Comparison of ENCODE assay signal across 23 cellular contexts in the genomic region with DNA sequence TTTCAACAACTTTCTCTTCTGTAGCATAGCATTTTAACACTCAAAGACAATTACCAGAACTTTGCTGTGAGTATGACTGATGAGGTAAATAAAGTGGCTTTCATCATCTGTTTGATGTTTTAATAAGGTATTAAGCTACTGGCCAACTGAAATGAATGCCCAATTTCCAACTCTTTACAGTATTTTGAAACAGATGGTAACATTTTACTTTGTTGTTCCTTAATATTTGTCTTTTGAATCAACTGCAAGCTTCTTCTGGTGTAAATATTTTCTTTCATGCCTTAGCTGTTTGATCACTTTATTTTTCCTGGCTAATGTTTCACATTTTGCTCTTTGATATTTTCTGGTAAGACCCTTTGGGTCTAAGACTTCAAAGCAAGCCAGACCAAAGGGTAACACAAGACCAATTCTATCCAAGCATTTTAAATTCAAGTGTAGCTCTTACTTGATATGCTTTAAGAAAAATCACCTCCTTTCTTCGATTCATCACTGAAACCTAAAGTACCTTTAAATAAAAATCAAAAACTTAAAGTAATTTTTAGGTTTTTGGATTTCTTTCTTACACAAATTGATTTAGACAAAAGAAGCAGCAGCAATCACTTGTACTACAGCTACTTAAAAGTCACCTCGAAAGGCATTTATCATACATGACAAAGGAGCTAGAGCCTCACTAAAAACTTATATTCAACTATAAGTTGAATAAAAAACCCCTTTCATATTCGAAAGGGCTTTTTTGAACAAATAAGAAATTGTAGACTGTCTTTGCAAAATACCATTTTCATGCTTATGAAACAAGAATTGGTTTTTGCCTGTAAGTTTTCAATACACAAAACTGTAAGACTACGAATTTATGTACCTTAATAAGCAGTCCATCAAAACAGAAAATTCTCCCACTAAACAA. TPM values are rescaled to one million over a fixed set of nuclear protein-coding genes. Genes with fewer than 3 reads are reported as not detected.
A peak's percentile ranks its signal among the peaks of the same experiment; 100 is the strongest.
DNase-seq lines count a peak whose midpoint lies in the region; FAIRE-seq and TF ChIP-seq lines count a peak whose summit lies in the region.
"Had no signal": no experiment of that assay in that cellular context is flagged by ENCODE, and none has a peak within 500 bp of the region (broad histone marks: within the 10 kb centered on the region; RNA-seq: fewer than 3 reads in every experiment).

No MANE protein-coding gene starts in this region.

- DNase-seq in AG08395 (ENCODE audit: low spot score) (peak; percentile 10), HFFc6 (no peak), brain pericyte (ENCODE audit: low read depth, low spot score) (peak; percentile 55), kidney (no peak), GDM1 (lab: John Stamatoyannopoulos, UW) (no peak), mucosa of gallbladder (ENCODE audit: low spot score) (no peak), adrenal gland (no peak)
- DNase-seq in activated CD4-positive, alpha-beta T cell treated with anti-CD3 and anti-CD28 coated beads for 4 hours, result no peak
- DNase-seq: CD4-positive, CD25-positive, alpha-beta regulatory T cell; GF-D8; left ventricle myocardium inferior; NCI-H146; NCI-H2171; NCI-H526 treated with DMSO at 0.1 percent for 48 hours; posterior cingulate gyrus had no signal

- H3K27ac ChIP-seq in kidney (ENCODE audit: low read depth in 2 of 2, low read length in 2 of 2) (no peak overlapping the region), adrenal gland (no peak overlapping the region)
- H3K27ac ChIP-seq: left ventricle myocardium inferior, SJSA1, VCaP had no signal

- 89 to 93% (median 91%) methylated on average over 4 of the region's 4 CpGs for WGBS in adrenal gland, 4 donors

- no peaks in the 10 kb centered on the region for H3K27me3 Mint-ChIP-seq in HFFc6 (ENCODE audit: insufficient read depth)
- H3K27me3 Mint-ChIP-seq: activated naive CD8-positive, alpha-beta T cell; activated T-helper 17 cell treated with anti-CD3 and anti-CD28 coated beads, Interleukin-2, amount 50 U/mL, for 72 hours; CD4-positive, CD25-positive, alpha-beta regulatory T cell had no signal

- no peak overlapping the region for H3K9ac ChIP-seq in kidney (ENCODE audit: low read length in 2 of 2)

- intact Hi-C loops in kidney (cut with DNase I), result no loop called here
- intact Hi-C loops in adrenal gland (cut with DNase I), result no loop called here

- H3K4me1 Mint-ChIP-seq in HFFc6 (ENCODE audit: low read depth), result peaks cover 20% of the 10 kb centered on the region
- H3K4me1 Mint-ChIP-seq: activated T-helper 17 cell treated with anti-CD3 and anti-CD28 coated beads, Interleukin-2, amount 50 U/mL, for 72 hours; brain; neural crest cell had no signal

- H3K27me3 ChIP-seq in adrenal gland, result no peaks in the 10 kb centered on the region
- H3K27me3 ChIP-seq: SJSA1 had no signal

- peak; percentile 3 for FAIRE-seq in kidney (lab: Jason Lieb, UNC)
- FAIRE-seq: K562 had no signal

- H3K4me1 ChIP-seq in kidney (ENCODE audit: control insufficient read depth in 1 of 2, insufficient read depth in 1 of 2, low read depth in 1 of 2, low read length in 2 of 2), result no peaks in the 10 kb centered on the region
- peaks cover 0 to 7% of the 10 kb centered on the region in 2 donors for H3K4me1 ChIP-seq in adrenal gland (replicated peaks in 1 of 2)
- H3K4me1 ChIP-seq: left ventricle myocardium inferior, SJSA1 had no signal

- no peak overlapping the region for H3K4me3 Mint-ChIP-seq in HFFc6
- H3K4me3 Mint-ChIP-seq: activated naive CD8-positive, alpha-beta T cell; activated T-helper 17 cell treated with anti-CD3 and anti-CD28 coated beads, Interleukin-2, amount 50 U/mL, for 72 hours; brain; CD4-positive, CD25-positive, alpha-beta regulatory T cell; neural crest cell; T-helper 2 cell treated with Interferon-gamma antibody and Interleukin-4, amounts not matched to agents 5 μg/mL and 100 μg/mL, for 36 hours had no signal

- H3K27ac Mint-ChIP-seq in HFFc6, result peak overlapping the region; percentile 60
- H3K27ac Mint-ChIP-seq: activated naive CD8-positive, alpha-beta T cell; activated T-helper 17 cell treated with anti-CD3 and anti-CD28 coated beads, Interleukin-2, amount 50 U/mL, for 72 hours; brain; T-helper 2 cell treated with Interferon-gamma antibody and Interleukin-4, amounts not matched to agents 5 μg/mL and 100 μg/mL, for 36 hours had no signal

- H3K36me3 Mint-ChIP-seq in HFFc6 (ENCODE audit: low read depth), result no peaks in the 10 kb centered on the region
- H3K36me3 Mint-ChIP-seq: activated naive CD8-positive, alpha-beta T cell had no signal

- TF ChIP-seq CTCF in HFFc6 (IDR thresholded peaks at IDR 0.05) (no peak), kidney (IDR thresholded peaks at IDR 0.05; ENCODE audit: borderline replicate concordance, extremely low read depth, insufficient read depth) (no peak), adrenal gland (IDR thresholded peaks at IDR 0.05) (no peak)

- no peak for TF ChIP-seq POLR2A in adrenal gland (IDR thresholded peaks at IDR 0.05)

- H3K4me3 ChIP-seq in kidney (ENCODE audit: low read length in 2 of 2) (no peak overlapping the region), adrenal gland (no peak overlapping the region)
- H3K4me3 ChIP-seq: K562, left ventricle myocardium inferior, SJSA1 had no signal

- H3K9me3 Mint-ChIP-seq in HFFc6, result no peaks in the 10 kb centered on the region
- H3K9me3 Mint-ChIP-seq: activated T-helper 17 cell treated with anti-CD3 and anti-CD28 coated beads, Interleukin-2, amount 50 U/mL, for 72 hours; brain; CD4-positive, CD25-positive, alpha-beta regulatory T cell; neural crest cell; T-helper 2 cell treated with Interferon-gamma antibody and Interleukin-4, amounts not matched to agents 5 μg/mL and 100 μg/mL, for 36 hours had no signal

- H3K36me3 ChIP-seq in kidney (ENCODE audit: control insufficient read depth in 1 of 2, insufficient read depth in 2 of 2, low read length in 2 of 2) (peaks cover 5 to 8% of the 10 kb centered on the region in 2 donors), adrenal gland (replicated peaks in 1 of 2) (no peaks in the 10 kb centered on the region)

- H3K9me3 ChIP-seq in kidney (ENCODE audit: control insufficient read depth in 1 of 2, low read length in 2 of 2) (no peaks in the 10 kb centered on the region), adrenal gland (replicated peaks in 1 of 3) (no peaks in the 10 kb centered on the region)
- H3K9me3 ChIP-seq: left ventricle myocardium inferior, SJSA1 had no signal

RNA-seq across cellular contexts. Expression of gene TBCK, which starts 57.6 kb away (rescaled TPM):
- total RNA-seq in HFFc6 (2021; fragmentation: NEBNext Ultra II Directional; extraction: Animal tissue kit (Norgen Biotek cat#: 25700)), result 10 to 100 TPM; 21.4 to 37.0 (median 27.1) TPM
- total RNA-seq in kidney (50.0 TPM), mucosa of gallbladder (70.6 TPM), adrenal gland (10 to 100 TPM; 22.9 to 67.3 (median 43.5) TPM)
- polyA plus RNA-seq in kidney (ENCODE audit: insufficient read depth, low read depth, low replicate concordance) (15.8 TPM), adrenal gland (10 to 100 TPM; 12.6 to 23.5 (median 16.6) TPM)

RNA-seq across cellular contexts. Expression of gene AIMP1, which starts 58.0 kb away (rescaled TPM):
- total RNA-seq in HFFc6 (2021; fragmentation: NEBNext Ultra II Directional; extraction: Animal tissue kit (Norgen Biotek cat#: 25700)), result 10 to 100 TPM; 64.7 to 74.9 (median 70.8) TPM
- total RNA-seq in kidney (47.1 TPM), mucosa of gallbladder (46.0 TPM), adrenal gland (10 to 100 TPM in 7 of 8 donors, 1 to 10 TPM in 1; 7.3 to 49.7 (median 31.5) TPM)
- polyA plus RNA-seq in kidney (ENCODE audit: insufficient read depth, low read depth, low replicate concordance) (43.3 TPM), adrenal gland (10 to 100 TPM; 31.2 to 75.2 (median 35.3) TPM)

Comparison
In these comparisons a context has a peak if more than half of its experiments do, and no peak if none do; other contexts are left out.
1. DNase-seq: peak in AG08395 (single experiment) and brain pericyte (single experiment); none in HFFc6 (single experiment), kidney (single experiment), activated CD4-positive, alpha-beta T cell treated with anti-CD3 and anti-CD28 coated beads for 4 hours (0 of 2), GDM1 (single experiment), mucosa of gallbladder (single experiment) and adrenal gland (0 of 7).